In genomic region chr3:67858492-67858891, GRCh38 we compare ENCODE assay signal across 25 cellular contexts.
DNase-seq lines count a peak whose midpoint lies in the region; ATAC-seq, FAIRE-seq and TF ChIP-seq lines count a peak whose summit lies in the region.
"Had no signal": no experiment of that assay in that cellular context is flagged by ENCODE, and none has a peak within 500 bp of the region (broad histone marks: within the 10 kb centered on the region; RNA-seq: fewer than 3 reads in every experiment).

No MANE protein-coding gene starts in this region.

- ATAC-seq in HepG2 = no peak
- peak; percentile 36 for ATAC-seq in left lobe of liver
- ATAC-seq: A549, GM12878, HCT116 had no signal

- no peak for TF ChIP-seq EP300 in HepG2 (IDR thresholded peaks at IDR 0.05; ENCODE audit: low read depth in 2 of 2, low read length in 2 of 2)
- TF ChIP-seq EP300 in HepG2 (CRISPR knock-in tag; IDR thresholded peaks at IDR 0.05; ENCODE audit: borderline replicate concordance) = no peak

- in situ Hi-C loops in HepG2 (cut with HindIII; ENCODE audit: extremely low pct_ligation_motif_present, low pct_unique_long_range_greater_than_20kb) = loop anchor here (25.0 kb wide), 1 partner anchor 746 kb away; no protein-coding TSS in a partner anchor

- H3K36me3 ChIP-seq in liver (ENCODE audit: control insufficient read depth in 4 of 4, insufficient read depth in 3 of 4, low read depth in 1 of 4, low read length in 3 of 4) (no peaks in the 10 kb centered on the region), HepG2 (replicated peaks in 1 of 2; ENCODE audit: control insufficient read depth in 1 of 2, insufficient read depth in 2 of 2, low read length in 2 of 2) (no peaks in the 10 kb centered on the region), OCI-LY7 (ENCODE audit: insufficient read depth, low read length) (no peaks in the 10 kb centered on the region; the same call in 1 of the 2 replicates)

- POLR2A ChIA-PET in HepG2 (lab: Yijun Ruan, JAX) (no interaction called here), OCI-LY7 (lab: Charles Lee) (interaction anchor here (0.9 to 1.2 kb wide), 2 partner anchors 10 to 657 kb away, joined by 3 to 5 read pairs; no protein-coding TSS in a partner anchor)

- H3K4me1 Mint-ChIP-seq in activated naive CD4-positive, alpha-beta T cell treated with anti-CD3 and anti-CD28 coated beads, Interleukin-2, amount 10 ng/mL, durations not matched to agents 7 days and 5 days = no peaks in the 10 kb centered on the region

- H3K9ac ChIP-seq in liver (ENCODE audit: low read depth in 1 of 2, low read length in 2 of 2) (no peak overlapping the region), HepG2 (ENCODE audit: insufficient read depth, low read depth, low read length) (no peak overlapping the region)
- H3K9ac ChIP-seq: GM23248 had no signal

- intact Hi-C loops in HepG2 (cut with micrococcal nuclease; ENCODE audit: unreplicated experiment) (no loop called here), OCI-LY7 (cut with micrococcal nuclease; ENCODE audit: unreplicated experiment) (no loop called here)

- H3K36me3 Mint-ChIP-seq in activated naive CD4-positive, alpha-beta T cell treated with anti-CD3 and anti-CD28 coated beads, Interleukin-2, amount 10 ng/mL, durations not matched to agents 7 days and 5 days = no peaks in the 10 kb centered on the region
- H3K36me3 Mint-ChIP-seq: CD14-positive monocyte; CD8-positive, alpha-beta memory T cell had no signal

- H3K4me3 Mint-ChIP-seq in activated naive CD4-positive, alpha-beta T cell treated with anti-CD3 and anti-CD28 coated beads, Interleukin-2, amount 10 ng/mL, durations not matched to agents 7 days and 5 days = no peak overlapping the region
- H3K4me3 Mint-ChIP-seq: CD14-positive monocyte; CD4-positive, alpha-beta T cell; CD8-positive, alpha-beta memory T cell had no signal

- no peak overlapping the region for H3K4me2 ChIP-seq in HepG2 (ENCODE audit: low read depth, low read length)
- H3K4me2 ChIP-seq in OCI-LY7 (ENCODE audit: low read length) = no peak overlapping the region
- H3K4me2 ChIP-seq: A549 had no signal

- H3K4me1 ChIP-seq in liver (ENCODE audit: control insufficient read depth in 4 of 4, insufficient read depth in 4 of 4, low read length in 3 of 4) (peaks cover 3 to 25% (median 18%) of the 10 kb centered on the region in 4 donors), HepG2 (ENCODE audit: insufficient read depth, low read length) (no peaks in the 10 kb centered on the region), OCI-LY7 (ENCODE audit: insufficient read depth, low read length, poor library complexity, severe bottlenecking) (peaks cover 5% of the 10 kb centered on the region)
- H3K4me1 ChIP-seq: A549 had no signal

- H3K9me3 Mint-ChIP-seq in activated naive CD4-positive, alpha-beta T cell treated with anti-CD3 and anti-CD28 coated beads, Interleukin-2, amount 10 ng/mL, durations not matched to agents 7 days and 5 days = peaks cover 2% of the 10 kb centered on the region
- H3K9me3 Mint-ChIP-seq: CD4-positive, alpha-beta T cell; CD8-positive, alpha-beta memory T cell had no signal

- TF ChIP-seq RAD21 in liver (IDR thresholded peaks at IDR 0.05) (no peak), HepG2 (CRISPR knock-in tag; IDR thresholded peaks at IDR 0.05) (no peak)

- H3K27ac Mint-ChIP-seq in activated naive CD4-positive, alpha-beta T cell treated with anti-CD3 and anti-CD28 coated beads, Interleukin-2, amount 10 ng/mL, durations not matched to agents 7 days and 5 days = no peak overlapping the region
- H3K27ac Mint-ChIP-seq: CD14-positive monocyte; CD4-positive, alpha-beta T cell; CD8-positive, alpha-beta memory T cell had no signal

- no peaks in the 10 kb centered on the region for H3K27me3 ChIP-seq in liver (ENCODE audit: control insufficient read depth in 4 of 4, insufficient read depth in 4 of 4, low read length in 3 of 4)
- H3K27me3 ChIP-seq in HepG2 (ENCODE audit: control insufficient read depth in 1 of 2, insufficient read depth in 2 of 2, low read length in 2 of 2) = no peaks in the 10 kb centered on the region; a peak in 1 of 5 replicates

- no peaks in the 10 kb centered on the region for H3K9me2 ChIP-seq in OCI-LY7 (ENCODE audit: insufficient read depth, low read length)

- H3K79me2 ChIP-seq in HepG2 (ENCODE audit: insufficient read depth, low read length) (no peaks in the 10 kb centered on the region), OCI-LY7 (ENCODE audit: insufficient read depth, low read depth, low read length) (no peaks in the 10 kb centered on the region)

- BruUV-seq in HepG2 (replicated peaks; lab: Mats Ljungman, UMichigan) (no TSS peak), OCI-LY7 (replicated peaks; lab: Mats Ljungman, UMichigan) (no TSS peak)

- H3K27ac ChIP-seq in liver (ENCODE audit: low read depth in 1 of 2, low read length in 2 of 2) (peak overlapping the region; percentile 33 to 55), HepG2 (ENCODE audit: extremely low read length, insufficient read depth, low read length) (no peak overlapping the region), OCI-LY7 (ENCODE audit: low read depth, low read length, poor library complexity, severe bottlenecking) (no peak overlapping the region)
- H3K27ac ChIP-seq: A549, GM23248 had no signal

- H3K27me3 Mint-ChIP-seq in activated naive CD4-positive, alpha-beta T cell treated with anti-CD3 and anti-CD28 coated beads, Interleukin-2, amount 10 ng/mL, durations not matched to agents 7 days and 5 days = no peaks in the 10 kb centered on the region
- H3K27me3 Mint-ChIP-seq: CD4-positive, alpha-beta T cell had no signal

- DNase-seq in HepG2 (ENCODE audit: low spot score) (no peak), OCI-LY7 (ENCODE audit: low spot score) (no peak), left lobe of liver (ENCODE audit: low spot score) (no peak), putamen (ENCODE audit: low spot score) (peak; percentile 15), hippocampal formation (lab: John Stamatoyannopoulos, UW) (no peak), SIG-M5 (lab: John Stamatoyannopoulos, UW) (no peak)
- no peak for DNase-seq in activated naive CD4-positive, alpha-beta T cell treated with anti-CD3 and anti-CD28 coated beads, Interleukin-2, amount 10 ng/mL, durations not matched to agents 7 days and 5 days
- DNase-seq: 8988T; ACHN; CD4-positive, alpha-beta T cell; CD8-positive, alpha-beta memory T cell; DMS 273 treated with DMSO at 0.1 percent for 48 hours; DMS79; EL; GDM1; GM23248; H7 had no signal

- CTCF ChIA-PET in HepG2 (lab: Yijun Ruan, JAX; ENCODE audit: low intra/inter-chr PET ratio, low total read pairs) = no interaction called here
- CTCF ChIA-PET in OCI-LY7 (lab: Charles Lee; ENCODE audit: unreplicated experiment) = no interaction called here
- CTCF ChIA-PET in activated naive CD4-positive, alpha-beta T cell treated with anti-CD3 and anti-CD28 coated beads, Interleukin-2, amount 10 ng/mL, durations not matched to agents 7 days and 5 days (lab: Charles Lee) = no interaction called here

- H2AFZ ChIP-seq in HepG2 (ENCODE audit: low read length) (no peak overlapping the region), OCI-LY7 (ENCODE audit: low read length) (0 out of 2 replicates have a peak overlapping the region, but pooled peaks have one; percentile 4)
- H2AFZ ChIP-seq: GM23248 had no signal

- no peak for TF ChIP-seq CTCF in liver (IDR thresholded peaks at IDR 0.05; ENCODE audit: low read depth, low read length, missing input control)
- no peak for TF ChIP-seq CTCF in HepG2 (CRISPR knock-in tag; IDR thresholded peaks at IDR 0.05)
- TF ChIP-seq CTCF in OCI-LY7 (conservative IDR thresholded peaks at IDR 0.05; ENCODE audit: low read length) = no peak

- no peak for TF ChIP-seq POLR2A in HepG2 (IDR thresholded peaks at IDR 0.05; ENCODE audit: insufficient read depth in 1 of 2, low read depth in 2 of 2, low read length in 2 of 2)

- FAIRE-seq in HepG2 (lab: Jason Lieb, UNC) = no peak
- FAIRE-seq: A549, D721Med, GM12878, GM19239, H1 had no signal

- no peaks in the 10 kb centered on the region for H4K20me1 ChIP-seq in HepG2 (ENCODE audit: insufficient read depth, low read length)
- H4K20me1 ChIP-seq in OCI-LY7 (ENCODE audit: insufficient read depth, low read length) = no peaks in the 10 kb centered on the region

- H3K4me3 ChIP-seq in liver (ENCODE audit: low read depth in 1 of 3, low read length in 3 of 3) (no peak overlapping the region), HepG2 (replicated peaks in 1 of 3; ENCODE audit: insufficient read depth in 1 of 3, low read depth in 2 of 3, low read length in 3 of 3) (no peak overlapping the region), OCI-LY7 (ENCODE audit: low read depth, low read length, poor library complexity, severe bottlenecking) (no peak overlapping the region)
- H3K4me3 ChIP-seq: A549, GM12878, GM23248 had no signal

- H3K9me3 ChIP-seq in liver (ENCODE audit: control insufficient read depth in 4 of 4, low read length in 3 of 4) (no peaks in the 10 kb centered on the region), HepG2 (ENCODE audit: low read length) (no peaks in the 10 kb centered on the region), OCI-LY7 (ENCODE audit: low read length) (no peaks in the 10 kb centered on the region)
- H3K9me3 ChIP-seq: A549 had no signal

TF ChIP-seq in liver, 16 proteins besides CTCF, POLR2A, EP300 and RAD21 (continues in another document):
- TF ChIP-seq YY1 (IDR thresholded peaks at IDR 0.05) (no peak), MAX (IDR thresholded peaks at IDR 0.05) (peak; percentile 16), NR2F2 (IDR thresholded peaks at IDR 0.05) (no peak), SP1 (IDR thresholded peaks at IDR 0.05) (no peak), FOXA1 (IDR thresholded peaks at IDR 0.05) (no peak)

TF ChIP-seq in HepG2, 621 proteins besides CTCF, POLR2A, EP300 and RAD21 (continues in another document):
- TF ChIP-seq DMAP1 (CRISPR knock-in tag; IDR thresholded peaks at IDR 0.05) = no peak
- no peak for TF ChIP-seq ZNF577 (CRISPR knock-in tag; IDR thresholded peaks at IDR 0.05; ENCODE audit: borderline replicate concordance, low read depth)
- no peak for TF ChIP-seq NFE2L1 (CRISPR knock-in tag; IDR thresholded peaks at IDR 0.05; ENCODE audit: borderline replicate concordance)
- no peak for TF ChIP-seq WIZ (CRISPR knock-in tag; IDR thresholded peaks at IDR 0.05)
- no peak for TF ChIP-seq ZNF749 (CRISPR knock-in tag; IDR thresholded peaks at IDR 0.05; ENCODE audit: borderline replicate concordance)
- no peak for TF ChIP-seq FOXP1 (IDR thresholded peaks at IDR 0.05)
- no peak for TF ChIP-seq FOXP1 (CRISPR knock-in tag; IDR thresholded peaks at IDR 0.05)
- TF ChIP-seq ZNF570 (CRISPR knock-in tag; IDR thresholded peaks at IDR 0.05; ENCODE audit: borderline replicate concordance) = no peak
- TF ChIP-seq TFDP2 (CRISPR knock-in tag; IDR thresholded peaks at IDR 0.05) = no peak
- no peak for TF ChIP-seq ZNF550 (CRISPR knock-in tag; IDR thresholded peaks at IDR 0.05; ENCODE audit: borderline replicate concordance)

Comparison
In these comparisons a context has a peak if more than half of its experiments do, and no peak if none do; other contexts are left out.
1. H3K27ac ChIP-seq: peak in liver (2 of 2); none in HepG2 (single experiment) and OCI-LY7 (single experiment).